Comparison of ENCODE assay signal across 21 cellular contexts in genomic region chr5:157357823-157358222, GRCh38.
"Had no signal": no experiment of that assay in that cellular context is flagged by ENCODE, and none has a peak within 500 bp of the region (broad histone marks: within the 10 kb centered on the region; RNA-seq: fewer than 3 reads in every experiment).

No MANE protein-coding gene starts in this region.

- H3K27me3 ChIP-seq: colonic mucosa, esophagus squamous epithelium, gastroesophageal sphincter, neutrophil, sigmoid colon had no signal

- H3K9me3 ChIP-seq: colonic mucosa, esophagus squamous epithelium, gastroesophageal sphincter, neutrophil, psoas muscle, sigmoid colon had no signal

- H3K4me3 ChIP-seq: colonic mucosa, esophagus squamous epithelium, gastroesophageal sphincter, lung, psoas muscle, sigmoid colon, skin epidermis had no signal

- H3K9me3 Mint-ChIP-seq: immature natural killer cell, naive B cell, type B pancreatic cell had no signal

- H3K4me3 Mint-ChIP-seq: immature natural killer cell, naive B cell, type B pancreatic cell had no signal

- DNase-seq: colonic mucosa; dermis blood vessel endothelial cell; esophagus squamous epithelium; foreskin fibroblast; glutamatergic neuron; immature natural killer cell; kidney; left cardiac atrium; left ventricle myocardium superior; mesendoderm; naive B cell; psoas muscle; retina; sigmoid colon; stimulated activated CD4-positive, alpha-beta T cell treated with anti-CD3 and anti-CD28 coated beads, Interleukin-2, amount 100 ng/mL, for 24 hours; stimulated activated naive CD4-positive, alpha-beta T cell treated with Interleukin-2 at 50 U/mL for 16 hours had no signal

- H3K27me3 Mint-ChIP-seq: naive B cell, type B pancreatic cell had no signal

- H3K4me1 ChIP-seq: colonic mucosa, esophagus squamous epithelium, gastroesophageal sphincter, psoas muscle had no signal

- H3K27ac ChIP-seq: colonic mucosa, esophagus squamous epithelium, gastroesophageal sphincter, neutrophil, psoas muscle, sigmoid colon, skin epidermis had no signal

- H3K36me3 ChIP-seq: colonic mucosa, esophagus squamous epithelium, sigmoid colon had no signal

- H3K27ac Mint-ChIP-seq: type B pancreatic cell had no signal

- ATAC-seq: gastroesophageal sphincter, left cardiac atrium, left ventricle myocardium superior, psoas muscle had no signal
